8 cellular contexts compared by ENCODE assay signal in the genomic region with DNA sequence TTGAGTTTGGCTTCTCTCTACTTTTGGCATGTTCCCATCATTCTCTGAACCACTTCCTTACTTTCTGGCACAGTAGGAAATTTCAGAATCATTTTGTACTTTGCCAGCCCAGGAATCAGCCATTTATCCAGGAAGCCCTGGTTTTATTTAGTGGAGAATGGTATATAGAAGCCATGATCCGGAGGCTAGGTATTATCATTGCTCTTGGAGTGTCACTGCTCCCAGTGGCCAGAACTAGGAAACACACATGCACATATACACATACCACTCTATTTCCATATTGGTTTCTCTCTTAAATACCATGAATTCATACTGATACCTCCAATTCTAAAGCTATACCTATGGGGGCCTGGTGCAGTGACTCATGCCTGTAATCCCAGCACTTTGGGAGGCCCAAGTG. TPM values are rescaled to one million over a fixed set of nuclear protein-coding genes. Genes with fewer than 3 reads are reported as not detected.
A peak's percentile ranks its signal among the peaks of the same experiment; 100 is the strongest.
DNase-seq lines count a peak whose midpoint lies in the region; ATAC-seq and TF ChIP-seq lines count a peak whose summit lies in the region.

No MANE protein-coding gene starts in this region.

- no peak for TF ChIP-seq POLR2A in esophagus squamous epithelium (IDR thresholded peaks at IDR 0.05)

- WGBS in esophagus squamous epithelium, 2 donors = 57 to 67% methylated on average over 1 of the region's 1 CpG

- intact Hi-C loops in naive thymus-derived CD4-positive, alpha-beta T cell (cut with micrococcal nuclease) = loop anchor here in 1 of 2 donors (2.0 kb wide), 1 partner anchor 37 kb away; the partner anchor contains the start of genes ACTR1A and SUFU
- intact Hi-C loops in esophagus squamous epithelium (cut with DNase I) = no loop called here

- CTCF ChIA-PET in naive thymus-derived CD4-positive, alpha-beta T cell (lab: Charles Lee) = interaction anchor here (0.5 to 0.6 kb wide), 2 partner anchors 13 to 38 kb away, joined by 3 read pairs; no protein-coding TSS in a partner anchor

- H3K9me3 ChIP-seq in naive thymus-derived CD4-positive, alpha-beta T cell (ENCODE audit: control insufficient read depth in 2 of 3, low read length in 3 of 3) = no peaks in the 10 kb centered on the region
- H3K9me3 ChIP-seq in esophagus squamous epithelium = no peaks in the 10 kb centered on the region

- DNase-seq in GM12864 (ENCODE audit: low read depth) = peak; percentile 12
- peak; percentile 1 for DNase-seq in NCI-H69 (lab: John Stamatoyannopoulos, UW)
- DNase-seq in fibroblast of peridontal ligament (ENCODE audit: extremely low read depth) = peak; percentile 27
- DNase-seq in cortex of kidney (lab: John Stamatoyannopoulos, UW) = no peak
- no peak for DNase-seq in naive thymus-derived CD4-positive, alpha-beta T cell
- no peak for DNase-seq in esophagus squamous epithelium (lab: John Stamatoyannopoulos, UW)

- no peaks in the 10 kb centered on the region for H3K27me3 Mint-ChIP-seq in naive thymus-derived CD4-positive, alpha-beta T cell

- H3K36me3 Mint-ChIP-seq in naive thymus-derived CD4-positive, alpha-beta T cell = peaks cover 0 to 15% (median 1%) of the 10 kb centered on the region in 5 donors

- H3K4me3 Mint-ChIP-seq in naive thymus-derived CD4-positive, alpha-beta T cell = no peak overlapping the region

- no peaks in the 10 kb centered on the region for H3K9me3 Mint-ChIP-seq in naive thymus-derived CD4-positive, alpha-beta T cell

- H3K4me1 ChIP-seq in naive thymus-derived CD4-positive, alpha-beta T cell (ENCODE audit: control insufficient read depth in 2 of 2, insufficient read depth in 2 of 2, low read length in 2 of 2) = no peaks in the 10 kb centered on the region
- H3K4me1 ChIP-seq in esophagus squamous epithelium = no peaks in the 10 kb centered on the region

- no peaks in the 10 kb centered on the region for H3K27me3 ChIP-seq in naive thymus-derived CD4-positive, alpha-beta T cell (ENCODE audit: control insufficient read depth in 2 of 2, insufficient read depth in 2 of 2, low read length in 2 of 2)
- no peaks in the 10 kb centered on the region for H3K27me3 ChIP-seq in esophagus squamous epithelium

- peak overlapping the region in 1 of 9 donors; percentile 17 for H3K27ac Mint-ChIP-seq in naive thymus-derived CD4-positive, alpha-beta T cell

- H3K36me3 ChIP-seq in naive thymus-derived CD4-positive, alpha-beta T cell (ENCODE audit: control insufficient read depth in 2 of 3, insufficient read depth in 3 of 3, low read length in 3 of 3) = no peaks in the 10 kb centered on the region
- H3K36me3 ChIP-seq in esophagus squamous epithelium = peaks cover 0 to 2% (median 0%) of the 10 kb centered on the region in 3 donors

- POLR2A ChIA-PET in naive thymus-derived CD4-positive, alpha-beta T cell (lab: Charles Lee) = no interaction called here

- H3K4me3 ChIP-seq in GM12864 (ENCODE audit: low read depth, low read length) = no peak overlapping the region
- no peak overlapping the region for H3K4me3 ChIP-seq in naive thymus-derived CD4-positive, alpha-beta T cell (ENCODE audit: low read length)
- H3K4me3 ChIP-seq in esophagus squamous epithelium = no peak overlapping the region

- H3K4me1 Mint-ChIP-seq in naive thymus-derived CD4-positive, alpha-beta T cell = peaks cover 4 to 14% (median 12%) of the 10 kb centered on the region in 7 donors

- TF ChIP-seq CTCF in GM12864 (IDR thresholded peaks at IDR 0.05; ENCODE audit: low read depth, low read length, missing control alignments) (peak; percentile 62), esophagus squamous epithelium (IDR thresholded peaks at IDR 0.05) (peak in 2 of 6 experiments; percentile 23 to 52)

- no peak overlapping the region for H3K27ac ChIP-seq in naive thymus-derived CD4-positive, alpha-beta T cell (ENCODE audit: low read depth, low read length)
- H3K27ac ChIP-seq in esophagus squamous epithelium = no peak overlapping the region

- peak; percentile 67 for ATAC-seq in GM21619 (IDR thresholded peaks at IDR 0.05; ENCODE audit: unreplicated experiment)
- no peak for ATAC-seq in HG02884 (IDR thresholded peaks at IDR 0.05; ENCODE audit: unreplicated experiment)
- no peak for ATAC-seq in naive thymus-derived CD4-positive, alpha-beta T cell

RNA-seq across cellular contexts. Expression of gene SUFU, which starts 36.3 kb away (rescaled TPM):
- total RNA-seq in naive thymus-derived CD4-positive, alpha-beta T cell = 10 to 100 TPM; 10.7 to 17.5 (median 16.1) TPM
- 10 to 100 TPM in 1 of 2 donors, 1 to 10 TPM in 1; 2.9 to 10.8 TPM for polyA plus RNA-seq in naive thymus-derived CD4-positive, alpha-beta T cell
- total RNA-seq in esophagus squamous epithelium = 1 to 10 TPM; 5.0 to 8.9 (median 6.8) TPM

RNA-seq across cellular contexts. Expression of gene ACTR1A, which starts 37.5 kb away (rescaled TPM):
- total RNA-seq in naive thymus-derived CD4-positive, alpha-beta T cell = 10 to 100 TPM; 47.5 to 69.4 (median 58.9) TPM
- 10 to 100 TPM; 49.8 to 66.0 TPM for polyA plus RNA-seq in naive thymus-derived CD4-positive, alpha-beta T cell
- 10 to 100 TPM; 68.0 to 85.6 (median 82.3) TPM for total RNA-seq in esophagus squamous epithelium

Comparison
In these comparisons a context has a peak if more than half of its experiments do, and no peak if none do; other contexts are left out.
1. DNase-seq: peak in GM12864 (single experiment), NCI-H69 (single experiment) and fibroblast of peridontal ligament (single experiment); none in cortex of kidney (single experiment), naive thymus-derived CD4-positive, alpha-beta T cell (0 of 9) and esophagus squamous epithelium (single experiment).